ENCODE assay signal across 1 cellular context in the genomic region with DNA sequence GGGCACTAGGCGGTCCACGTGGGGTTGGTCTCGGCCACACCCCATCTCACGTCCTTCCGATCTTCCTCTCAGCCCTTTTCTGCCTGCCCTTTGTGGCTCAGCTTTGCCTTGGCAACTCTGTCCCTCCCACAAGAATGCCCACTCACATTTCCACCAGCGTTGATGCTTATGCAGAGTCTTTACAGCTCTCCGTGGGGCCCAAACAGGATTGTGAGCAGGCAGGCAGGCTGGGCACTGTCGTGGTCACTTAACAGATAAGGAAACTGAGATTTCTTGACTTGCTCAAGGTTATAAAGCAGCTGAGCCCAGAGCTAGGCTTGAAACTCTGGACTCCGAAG.
TF ChIP-seq lines count a peak whose summit lies in the region.

No MANE protein-coding gene starts in this region.

TF ChIP-seq in IMR-90, 13 proteins besides CTCF, POLR2A, EP300 and RAD21:
- TF ChIP-seq, protein P1, sequence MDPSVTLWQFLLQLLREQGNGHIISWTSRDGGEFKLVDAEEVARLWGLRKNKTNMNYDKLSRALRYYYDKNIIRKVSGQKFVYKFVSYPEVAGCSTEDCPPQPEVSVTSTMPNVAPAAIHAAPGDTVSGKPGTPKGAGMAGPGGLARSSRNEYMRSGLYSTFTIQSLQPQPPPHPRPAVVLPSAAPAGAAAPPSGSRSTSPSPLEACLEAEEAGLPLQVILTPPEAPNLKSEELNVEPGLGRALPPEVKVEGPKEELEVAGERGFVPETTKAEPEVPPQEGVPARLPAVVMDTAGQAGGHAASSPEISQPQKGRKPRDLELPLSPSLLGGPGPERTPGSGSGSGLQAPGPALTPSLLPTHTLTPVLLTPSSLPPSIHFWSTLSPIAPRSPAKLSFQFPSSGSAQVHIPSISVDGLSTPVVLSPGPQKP (IDR thresholded peaks at IDR 0.05; ENCODE audit: borderline replicate concordance, low read depth, low read length) = no peak
- no peak for TF ChIP-seq CHD1 (IDR thresholded peaks at IDR 0.05; ENCODE audit: low read depth, low read length)
- no peak for TF ChIP-seq BHLHE40 (IDR thresholded peaks at IDR 0.05; ENCODE audit: low read depth, low read length)
- no peak for TF ChIP-seq RFX5 (IDR thresholded peaks at IDR 0.05; ENCODE audit: low read depth, low read length)
- TF ChIP-seq FOS (IDR thresholded peaks at IDR 0.05; ENCODE audit: low read depth, low read length) = no peak
- TF ChIP-seq CEBPB (IDR thresholded peaks at IDR 0.05; ENCODE audit: low read depth, low read length) = no peak
- TF ChIP-seq, protein P2, sequence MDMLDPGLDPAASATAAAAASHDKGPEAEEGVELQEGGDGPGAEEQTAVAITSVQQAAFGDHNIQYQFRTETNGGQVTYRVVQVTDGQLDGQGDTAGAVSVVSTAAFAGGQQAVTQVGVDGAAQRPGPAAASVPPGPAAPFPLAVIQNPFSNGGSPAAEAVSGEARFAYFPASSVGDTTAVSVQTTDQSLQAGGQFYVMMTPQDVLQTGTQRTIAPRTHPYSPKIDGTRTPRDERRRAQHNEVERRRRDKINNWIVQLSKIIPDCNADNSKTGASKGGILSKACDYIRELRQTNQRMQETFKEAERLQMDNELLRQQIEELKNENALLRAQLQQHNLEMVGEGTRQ (IDR thresholded peaks at IDR 0.05; ENCODE audit: low read depth, low read length) = no peak
- TF ChIP-seq SMC3 (IDR thresholded peaks at IDR 0.05; ENCODE audit: low read depth, low read length) = no peak
- TF ChIP-seq RCOR1 (IDR thresholded peaks at IDR 0.05; ENCODE audit: insufficient replicate concordance, low read length) = no peak
- no peak for TF ChIP-seq MXI1 (IDR thresholded peaks at IDR 0.05; ENCODE audit: borderline replicate concordance, low read depth, low read length)
- TF ChIP-seq MAZ (IDR thresholded peaks at IDR 0.05; ENCODE audit: borderline replicate concordance, low read depth, low read length) = no peak
- TF ChIP-seq MAFK (IDR thresholded peaks at IDR 0.05; ENCODE audit: low read depth, low read length) = no peak
